Comparison of ENCODE assay signal across 1 cellular context in genomic region chr3:150783920-150784746, GRCh38.
TF ChIP-seq lines count a peak whose summit lies in the region.

No MANE protein-coding gene starts in this region.

TF ChIP-seq in GM12878, 131 proteins besides CTCF, POLR2A, EP300 and RAD21 (continued from another document and continues in another):
- TF ChIP-seq ZNF592 (IDR thresholded peaks at IDR 0.05) (no peak), ZNF622 (IDR thresholded peaks at IDR 0.05) (no peak), ZNF687 (IDR thresholded peaks at IDR 0.05) (no peak), MLLT1 (IDR thresholded peaks at IDR 0.05) (no peak), ZNF24 (IDR thresholded peaks at IDR 0.05) (no peak), SPI1 (IDR thresholded peaks at IDR 0.05; ENCODE audit: borderline replicate concordance, insufficient read depth, low read depth, low read length) (no peak), SUZ12 (IDR thresholded peaks at IDR 0.05; ENCODE audit: unreplicated experiment) (no peak), CBX3 (IDR thresholded peaks at IDR 0.05; ENCODE audit: borderline replicate concordance, low read depth) (no peak), TARDBP (IDR thresholded peaks at IDR 0.05; ENCODE audit: borderline replicate concordance) (no peak), SP1 (IDR thresholded peaks at IDR 0.05; ENCODE audit: low read depth, low read length) (peak; percentile 24), CEBPZ (IDR thresholded peaks at IDR 0.05; ENCODE audit: low read depth, low read length) (no peak), MAX (IDR thresholded peaks at IDR 0.05; ENCODE audit: low read depth, low read length) (no peak), ZZZ3 (IDR thresholded peaks at IDR 0.05; ENCODE audit: control insufficient read depth, insufficient read length, low read depth) (no peak), SREBF2 (IDR thresholded peaks at IDR 0.05; ENCODE audit: low read length) (no peak), NR2C2 (IDR thresholded peaks at IDR 0.05; ENCODE audit: borderline replicate concordance, control insufficient read depth, insufficient read length, low read depth) (no peak), ZBED1 (IDR thresholded peaks at IDR 0.05; ENCODE audit: borderline replicate concordance) (peak; percentile 77; the same call in 1 of the 2 replicates), YY1 (IDR thresholded peaks at IDR 0.05; ENCODE audit: low read depth, low read length) (no peak), SMARCA5 (IDR thresholded peaks at IDR 0.05) (no peak), PRDM15 (CRISPR knock-in tag; IDR thresholded peaks at IDR 0.05) (no peak), POLR2AphosphoS5 (IDR thresholded peaks at IDR 0.05; ENCODE audit: low read length) (no peak), ESRRA (IDR thresholded peaks at IDR 0.05; ENCODE audit: low read length) (no peak), ZBTB4 (CRISPR knock-in tag; IDR thresholded peaks at IDR 0.05) (no peak), NR2C1 (IDR thresholded peaks at IDR 0.05) (no peak), EED (IDR thresholded peaks at IDR 0.05; ENCODE audit: low read depth) (peak; percentile 95), SMC3 (IDR thresholded peaks at IDR 0.05; ENCODE audit: borderline replicate concordance, low read length) (no peak), MXI1 (IDR thresholded peaks at IDR 0.05; ENCODE audit: low read depth, low read length) (no peak), ZNF217 (IDR thresholded peaks at IDR 0.05) (no peak), ATF3 (IDR thresholded peaks at IDR 0.05; ENCODE audit: borderline replicate concordance, extremely low read depth, low read depth, low read length) (no peak)
